ENCODE assay signal across 8 cellular contexts in genomic region chr5:151196556-151197290, GRCh38. TPM values are rescaled to one million over a fixed set of nuclear protein-coding genes. Genes with fewer than 3 reads are reported as not detected.
DNase-seq lines count a peak whose midpoint lies in the region; ATAC-seq and TF ChIP-seq lines count a peak whose summit lies in the region.

No MANE protein-coding gene starts in this region.

- no peak overlapping the region for H3K23ac ChIP-seq in trophoblast cell (ENCODE audit: low read length)

- H4K12ac ChIP-seq in trophoblast cell (ENCODE audit: low read depth, low read length): no peak overlapping the region

- H3K27ac Mint-ChIP-seq in GM23338 (peak overlapping the region; percentile 32; the same call in 1 of the 2 replicates), naive B cell (peak overlapping the region; percentile 87 to 98 (median 94))

- H2BK12ac ChIP-seq in trophoblast cell (ENCODE audit: low read length): no peak overlapping the region

- H3K9me3 Mint-ChIP-seq in GM23338 (no peaks in the 10 kb centered on the region; the same call in 2 of the 3 replicates), naive B cell (peaks cover 0 to 8% (median 4%) of the 10 kb centered on the region in 7 donors)

- H3K4ac ChIP-seq in trophoblast cell (ENCODE audit: low read depth, low read length): no peak overlapping the region

- no peak overlapping the region for H2BK5ac ChIP-seq in trophoblast cell (ENCODE audit: low read depth, low read length, poor library complexity)

- H3K4me3 Mint-ChIP-seq in GM23338 (no peak overlapping the region), naive B cell (peak overlapping the region; percentile 5 to 88 (median 74))

- no peak overlapping the region for H3K14ac ChIP-seq in trophoblast cell (ENCODE audit: low read length)

- H3K79me1 ChIP-seq in trophoblast cell (ENCODE audit: low read length): no peaks in the 10 kb centered on the region

- no peak overlapping the region for H3K27ac ChIP-seq in GM23338 (ENCODE audit: low read depth)
- no peak overlapping the region for H3K27ac ChIP-seq in PC-9
- H3K27ac ChIP-seq in trophoblast cell (ENCODE audit: low read depth, low read length): no peak overlapping the region

- DNase-seq in GM23338 (ENCODE audit: low spot score) (no peak), NAMALWA (ENCODE audit: low spot score) (peak; percentile 87), naive B cell (peak; percentile 73), PC-9 (no peak), MG63 (no peak), trophoblast cell (no peak), inferior parietal cortex (ENCODE audit: extremely low spot score) (no peak)

- H4K91ac ChIP-seq in trophoblast cell (ENCODE audit: low read depth, low read length): no peak overlapping the region

- H3K4me1 ChIP-seq in GM23338 (ENCODE audit: insufficient read depth) (no peaks in the 10 kb centered on the region; the same call in 1 of the 2 replicates), PC-9 (replicated peaks; ENCODE audit: insufficient read depth) (0 out of 2 replicates have a peak, but pooled peaks cover 4% of the 10 kb centered on the region), trophoblast cell (ENCODE audit: control insufficient read depth in 1 of 2, insufficient read depth in 2 of 2, low read length in 2 of 2) (no peaks in the 10 kb centered on the region)

- ATAC-seq in GM18861 (IDR thresholded peaks at IDR 0.05; ENCODE audit: unreplicated experiment) (peak; percentile 93), GM23338 (no peak), naive B cell (ENCODE audit: low read depth in 2 of 2) (peak; percentile 88 to 93)

- CTCF ChIA-PET in PC-9 (lab: Charles Lee): no interaction called here

- H3K4me2 ChIP-seq in GM23338 (no peak overlapping the region), PC-9 (no peak overlapping the region), trophoblast cell (ENCODE audit: low read length) (no peak overlapping the region)

- no peak overlapping the region for H2BK120ac ChIP-seq in trophoblast cell (ENCODE audit: insufficient read depth, low read length, poor library complexity)

- H3K9ac ChIP-seq in trophoblast cell (ENCODE audit: low read length): no peak overlapping the region

- POLR2A ChIA-PET in PC-9 (lab: Charles Lee; ENCODE audit: unreplicated experiment): no interaction called here

- H3K4me3 ChIP-seq in GM23338 (no peak overlapping the region), PC-9 (no peak overlapping the region), MG63 (no peak overlapping the region), trophoblast cell (ENCODE audit: low read depth, low read length) (no peak overlapping the region)

- H4K8ac ChIP-seq in trophoblast cell (ENCODE audit: low read depth, low read length): no peak overlapping the region

- H3K4me1 Mint-ChIP-seq in GM23338: peaks cover 3% of the 10 kb centered on the region; the same call in 1 of the 3 replicates
- H3K4me1 Mint-ChIP-seq in naive B cell: peaks cover 63 to 84% (median 71%) of the 10 kb centered on the region in 3 donors

- H2AFZ ChIP-seq in GM23338 (no peak overlapping the region), PC-9 (no peak overlapping the region), trophoblast cell (ENCODE audit: insufficient read depth, low read length, poor library complexity) (no peak overlapping the region)

- H3K27me3 Mint-ChIP-seq in GM23338 (ENCODE audit: insufficient read depth, low read depth, poor library complexity): peaks cover 3% of the 10 kb centered on the region
- no peaks in the 10 kb centered on the region for H3K27me3 Mint-ChIP-seq in naive B cell

- H3K9me2 ChIP-seq in GM23338 (ENCODE audit: insufficient read depth) (no peaks in the 10 kb centered on the region), PC-9 (ENCODE audit: insufficient read depth) (no peaks in the 10 kb centered on the region)

- no peaks in the 10 kb centered on the region for H3F3A ChIP-seq in GM23338 (replicated peaks; ENCODE audit: low read depth)
- no peaks in the 10 kb centered on the region for H3F3A ChIP-seq in PC-9 (ENCODE audit: insufficient read depth, low read depth)

- intact Hi-C loops in PC-9 (cut with micrococcal nuclease; ENCODE audit: unreplicated experiment): no loop called here

- H4K20me1 ChIP-seq in GM23338 (replicated peaks; ENCODE audit: insufficient read depth) (no peaks in the 10 kb centered on the region), PC-9 (ENCODE audit: insufficient read depth) (no peaks in the 10 kb centered on the region)

- no peak overlapping the region for H3K18ac ChIP-seq in trophoblast cell (ENCODE audit: low read length)

- H3K27me3 ChIP-seq in GM23338 (ENCODE audit: insufficient read depth) (no peaks in the 10 kb centered on the region), PC-9 (ENCODE audit: insufficient read depth, low read depth) (no peaks in the 10 kb centered on the region), MG63 (0 out of 2 replicates have a peak, but pooled peaks cover 9% of the 10 kb centered on the region), trophoblast cell (ENCODE audit: insufficient read depth, low read length) (no peaks in the 10 kb centered on the region)

- TF ChIP-seq CTCF in GM23338 (conservative IDR thresholded peaks at IDR 0.05; ENCODE audit: low read depth in 2 of 2) (no peak), PC-9 (conservative IDR thresholded peaks at IDR 0.05) (no peak)

- no peaks in the 10 kb centered on the region for H3K79me2 ChIP-seq in GM23338 (replicated peaks; ENCODE audit: insufficient read depth)
- H3K79me2 ChIP-seq in PC-9 (ENCODE audit: low read depth): no peaks in the 10 kb centered on the region
- no peaks in the 10 kb centered on the region for H3K79me2 ChIP-seq in trophoblast cell (ENCODE audit: control insufficient read depth, insufficient read depth, low read length, poor library complexity)

- H3K36me3 ChIP-seq in GM23338 (ENCODE audit: insufficient read depth) (no peaks in the 10 kb centered on the region), PC-9 (ENCODE audit: low read depth) (no peaks in the 10 kb centered on the region), MG63 (no peaks in the 10 kb centered on the region), trophoblast cell (ENCODE audit: control insufficient read depth in 1 of 2, insufficient read depth in 2 of 2, low read length in 2 of 2) (no peaks in the 10 kb centered on the region)

- WGBS in trophoblast cell (ENCODE audit: extremely low coverage, insufficient coverage, insufficient read length): no CpG with 5 or more reads among the region's 5 CpGs

- no peaks in the 10 kb centered on the region for H3K36me3 Mint-ChIP-seq in GM23338 (ENCODE audit: low read depth)
- H3K36me3 Mint-ChIP-seq in naive B cell: peaks cover 37 to 51% of the 10 kb centered on the region in 2 donors

- BruUV-seq in PC-9 (replicated peaks; lab: Mats Ljungman, UMichigan): no TSS peak

- H3K9me3 ChIP-seq in PC-9 (ENCODE audit: insufficient read depth, low read depth): no peaks in the 10 kb centered on the region
- H3K9me3 ChIP-seq in MG63: peaks cover 8% of the 10 kb centered on the region
- no peaks in the 10 kb centered on the region for H3K9me3 ChIP-seq in trophoblast cell (ENCODE audit: insufficient read depth, low read depth, low read length)

- no peak overlapping the region for H2AK5ac ChIP-seq in trophoblast cell (ENCODE audit: low read length)

TF ChIP-seq in GM23338, 12 proteins besides CTCF, POLR2A, EP300 and RAD21 (continues in another document):
- TF ChIP-seq, protein P1, sequence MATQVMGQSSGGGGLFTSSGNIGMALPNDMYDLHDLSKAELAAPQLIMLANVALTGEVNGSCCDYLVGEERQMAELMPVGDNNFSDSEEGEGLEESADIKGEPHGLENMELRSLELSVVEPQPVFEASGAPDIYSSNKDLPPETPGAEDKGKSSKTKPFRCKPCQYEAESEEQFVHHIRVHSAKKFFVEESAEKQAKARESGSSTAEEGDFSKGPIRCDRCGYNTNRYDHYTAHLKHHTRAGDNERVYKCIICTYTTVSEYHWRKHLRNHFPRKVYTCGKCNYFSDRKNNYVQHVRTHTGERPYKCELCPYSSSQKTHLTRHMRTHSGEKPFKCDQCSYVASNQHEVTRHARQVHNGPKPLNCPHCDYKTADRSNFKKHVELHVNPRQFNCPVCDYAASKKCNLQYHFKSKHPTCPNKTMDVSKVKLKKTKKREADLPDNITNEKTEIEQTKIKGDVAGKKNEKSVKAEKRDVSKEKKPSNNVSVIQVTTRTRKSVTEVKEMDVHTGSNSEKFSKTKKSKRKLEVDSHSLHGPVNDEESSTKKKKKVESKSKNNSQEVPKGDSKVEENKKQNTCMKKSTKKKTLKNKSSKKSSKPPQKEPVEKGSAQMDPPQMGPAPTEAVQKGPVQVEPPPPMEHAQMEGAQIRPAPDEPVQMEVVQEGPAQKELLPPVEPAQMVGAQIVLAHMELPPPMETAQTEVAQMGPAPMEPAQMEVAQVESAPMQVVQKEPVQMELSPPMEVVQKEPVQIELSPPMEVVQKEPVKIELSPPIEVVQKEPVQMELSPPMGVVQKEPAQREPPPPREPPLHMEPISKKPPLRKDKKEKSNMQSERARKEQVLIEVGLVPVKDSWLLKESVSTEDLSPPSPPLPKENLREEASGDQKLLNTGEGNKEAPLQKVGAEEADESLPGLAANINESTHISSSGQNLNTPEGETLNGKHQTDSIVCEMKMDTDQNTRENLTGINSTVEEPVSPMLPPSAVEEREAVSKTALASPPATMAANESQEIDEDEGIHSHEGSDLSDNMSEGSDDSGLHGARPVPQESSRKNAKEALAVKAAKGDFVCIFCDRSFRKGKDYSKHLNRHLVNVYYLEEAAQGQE (IDR thresholded peaks at IDR 0.05; ENCODE audit: unreplicated experiment): no peak

RNA-seq across cellular contexts. Expression of gene CCDC69, which starts 27.2 kb away (rescaled TPM):
- 5.3 and 6.6 TPM in 2 replicates for total RNA-seq in GM23338 (2014; rRNA removed; shearing (Covaris generic))
- polyA plus RNA-seq in GM23338 (2016; fragmentation: Nextera tagmentation; extraction: Ambion mirVana) (2.7 and 3.0 TPM in 2 replicates), naive B cell (ENCODE audit: low read depth in 6 of 6) (100 to 1,000 TPM in 3 of 6 donors, 10 to 100 TPM in 3; 76.4 to 143 (median 98.1) TPM)
- total RNA-seq in PC-9 (2021): 0.35 and 0.50 TPM in 2 replicates
- 0.27 and 0.40 TPM in 2 replicates for total RNA-seq in MG63 (2014; rRNA removed; shearing (Covaris generic); ENCODE audit: low replicate concordance)
- 9.9 and 10.2 TPM in 2 replicates for polyA plus RNA-seq in trophoblast cell (2013)

RNA-seq across cellular contexts. Expression of gene ANXA6, which starts 39.1 kb away (rescaled TPM):
- 87.4 and 110 TPM in 2 replicates for total RNA-seq in GM23338 (2014; rRNA removed; shearing (Covaris generic))
- 26.5 and 30.2 TPM in 2 replicates for polyA plus RNA-seq in GM23338 (2016; fragmentation: Nextera tagmentation; extraction: Ambion mirVana)
- 100 to 1,000 TPM; 183 to 442 (median 326) TPM for polyA plus RNA-seq in naive B cell (ENCODE audit: low read depth in 6 of 6)
- total RNA-seq in PC-9 (2021): 18.0 and 22.4 TPM in 2 replicates
- total RNA-seq in MG63 (2014; rRNA removed; shearing (Covaris generic); ENCODE audit: low replicate concordance): 222 and 331 TPM in 2 replicates
- polyA plus RNA-seq in trophoblast cell (2013): 81.4 and 88.5 TPM in 2 replicates

RNA-seq across cellular contexts. Expression of gene GM2A, which starts 56.3 kb away (rescaled TPM):
- 26.3 and 27.8 TPM in 2 replicates for total RNA-seq in GM23338 (2014; rRNA removed; shearing (Covaris generic))
- polyA plus RNA-seq in GM23338 (2016; fragmentation: Nextera tagmentation; extraction: Ambion mirVana) (9.0 and 9.8 TPM in 2 replicates), naive B cell (ENCODE audit: low read depth in 6 of 6) (10 to 100 TPM; 37.6 to 74.5 (median 53.4) TPM)
- 24.5 and 26.7 TPM in 2 replicates for total RNA-seq in PC-9 (2021)
- total RNA-seq in MG63 (2014; rRNA removed; shearing (Covaris generic); ENCODE audit: low replicate concordance): 12.9 and 15.7 TPM in 2 replicates
- 103 and 109 TPM in 2 replicates for polyA plus RNA-seq in trophoblast cell (2013)

Comparison
In these comparisons a context has a peak if more than half of its experiments do, and no peak if none do; other contexts are left out.
1. DNase-seq: peak in NAMALWA (single experiment) and naive B cell (single experiment); none in GM23338 (single experiment), PC-9 (0 of 2), MG63 (single experiment), trophoblast cell (0 of 2) and inferior parietal cortex (single experiment).